ENCODE assay signal across 8 cellular contexts in the genomic region with DNA sequence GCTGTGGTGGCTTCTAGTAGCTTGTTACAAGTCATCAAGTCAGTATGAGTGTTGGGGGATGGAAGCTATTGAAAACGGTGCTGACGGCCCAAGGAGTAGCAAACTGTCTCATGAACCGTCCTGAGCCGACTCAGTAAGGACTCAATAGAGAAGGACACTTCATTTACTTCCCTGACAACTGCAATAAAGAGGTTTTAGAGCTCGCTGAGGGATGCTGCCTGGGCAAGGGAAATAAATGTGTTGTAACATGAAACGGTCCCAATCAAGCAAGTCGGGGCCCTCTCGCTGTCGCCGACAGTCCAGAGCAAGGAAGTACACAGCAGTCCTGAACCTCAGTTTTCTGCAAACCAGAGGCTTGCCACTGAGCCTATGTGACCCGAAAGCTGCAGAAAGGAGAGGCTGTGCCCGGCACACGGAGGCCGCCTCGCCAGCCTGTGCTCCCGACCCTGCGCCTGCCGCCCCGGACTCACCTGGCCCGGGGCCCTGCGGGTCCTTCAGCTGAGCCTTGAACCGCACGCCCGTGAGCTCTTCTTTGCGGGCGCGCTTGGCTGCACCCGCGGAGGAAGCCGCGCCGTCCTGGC. TPM values are rescaled to one million over a fixed set of nuclear protein-coding genes. Genes with fewer than 3 reads are reported as not detected.
A peak's percentile ranks its signal among the peaks of the same experiment; 100 is the strongest.
DNase-seq lines count a peak whose midpoint lies in the region; ATAC-seq and TF ChIP-seq lines count a peak whose summit lies in the region.

No MANE protein-coding gene starts in this region.

- DNase-seq in activated CD4-positive, alpha-beta T cell treated with anti-CD3 and anti-CD28 coated beads for 48 hours: peak; percentile 10
- DNase-seq in activated CD4-positive, alpha-beta T cell treated with anti-CD3 and anti-CD28 coated beads, Interleukin-2, amount 50 U/mL, for 1 hour: no peak
- DNase-seq in HT-29 (ENCODE audit: low spot score) (peak; percentile 30), ascending aorta (ENCODE audit: low spot score in 2 of 2) (no peak), kidney tubule cell (ENCODE audit: low spot score) (peak; percentile 27), thyroid gland (peak in 1 of 2 donors; percentile 20), foreskin melanocyte (no peak)

- peaks cover 0 to 14% of the 10 kb centered on the region in 2 donors for H3K4me1 ChIP-seq in ascending aorta
- peaks cover 19 to 22% of the 10 kb centered on the region in 2 donors for H3K4me1 ChIP-seq in thyroid gland

- 0 to 1% methylated on average over 8 to 11 of the region's 32 CpGs for WGBS in thyroid gland, 2 donors

- H3K27ac ChIP-seq in ascending aorta (peak overlapping the region; percentile 7 to 26), thyroid gland (no peak overlapping the region)

- no peaks in the 10 kb centered on the region for H3K9me3 ChIP-seq in ascending aorta
- no peaks in the 10 kb centered on the region for H3K9me3 ChIP-seq in thyroid gland

- TF ChIP-seq POLR2A in thyroid gland (IDR thresholded peaks at IDR 0.05): no peak

- H3K27me3 ChIP-seq in ascending aorta (no peaks in the 10 kb centered on the region), thyroid gland (no peaks in the 10 kb centered on the region)

- intact Hi-C loops in ascending aorta (cut with DNase I): loop anchor here (2.0 to 5.0 kb wide), 3 partner anchors 18 to 335 kb away; partner anchors contain the start of genes CFAP298 and SYNJ1
- intact Hi-C loops in thyroid gland (cut with DNase I): no loop called here

- TF ChIP-seq CTCF in ascending aorta (IDR thresholded peaks at IDR 0.05) (no peak), thyroid gland (IDR thresholded peaks at IDR 0.05) (no peak)

- H3K4me3 ChIP-seq in ascending aorta: peak overlapping the region; percentile 82 to 88
- H3K4me3 ChIP-seq in thyroid gland (replicated peaks in 1 of 3): peak overlapping the region; percentile 66 to 93 (median 81)

- no peak for ATAC-seq in GM21619 (IDR thresholded peaks at IDR 0.05; ENCODE audit: unreplicated experiment)

- H3K36me3 ChIP-seq in ascending aorta: peaks cover 0 to 8% of the 10 kb centered on the region in 2 donors
- H3K36me3 ChIP-seq in thyroid gland: no peaks in the 10 kb centered on the region

RNA-seq across cellular contexts. Expression of gene URB1, which starts 0.4 kb away (rescaled TPM):
- 12.5 and 13.9 TPM in 2 replicates for total RNA-seq in HT-29 (2014; rRNA removed; shearing (Covaris generic))
- total RNA-seq in ascending aorta: 35.4 TPM
- 10 to 100 TPM; 13.6 to 23.9 (median 15.8) TPM for total RNA-seq in thyroid gland

RNA-seq across cellular contexts. Expression of gene EVA1C, which starts 20.1 kb away (rescaled TPM):
- total RNA-seq in HT-29 (2014; rRNA removed; shearing (Covaris generic)): 8.1 and 16.0 TPM in 2 replicates
- total RNA-seq in ascending aorta (147 TPM), thyroid gland (10 to 100 TPM; 25.4 to 44.6 (median 35.2) TPM)

Comparison
In these comparisons a context has a peak if more than half of its experiments do, and no peak if none do; other contexts are left out.
1. DNase-seq: peak in activated CD4-positive, alpha-beta T cell treated with anti-CD3 and anti-CD28 coated beads for 48 hours (single experiment), HT-29 (single experiment) and kidney tubule cell (single experiment); none in activated CD4-positive, alpha-beta T cell treated with anti-CD3 and anti-CD28 coated beads, Interleukin-2, amount 50 U/mL, for 1 hour (single experiment), ascending aorta (0 of 2) and foreskin melanocyte (single experiment).
2. H3K27ac ChIP-seq: peak in ascending aorta (2 of 2); none in thyroid gland (0 of 3).